Comparison of ENCODE assay signal across 27 cellular contexts in genomic region chr4:144989306-144989705, GRCh38.
"Had no signal": no experiment of that assay in that cellular context is flagged by ENCODE, and none has a peak within 500 bp of the region (broad histone marks: within the 10 kb centered on the region; RNA-seq: fewer than 3 reads in every experiment).

No MANE protein-coding gene starts in this region.

- H3K4me3 Mint-ChIP-seq: memory B cell; naive B cell; natural killer cell; neural crest cell; stimulated activated memory B cell treated with anti-CD40 and anti-IgM and Interleukin-4, amounts not matched to agents 10 μg/mL and 1 μg/mL and 100 μg/mL, for 72 hours; stimulated activated naive CD8-positive, alpha-beta T cell treated with anti-CD3 and anti-CD28 coated beads, Interleukin-15, amount 100 ng/mL, for 72 hours; type B pancreatic cell had no signal

- H3K27ac ChIP-seq: heart right ventricle, hepatocyte, left ventricle myocardium inferior, pancreas, prostate gland, tibial nerve, uterus had no signal

- H3K36me3 ChIP-seq: pancreas, prostate gland, uterus had no signal

- H3K9me3 Mint-ChIP-seq: natural killer cell, type B pancreatic cell had no signal

- H3K4me1 ChIP-seq: pancreas, prostate gland, uterus had no signal

- H3K27me3 Mint-ChIP-seq: memory B cell; naive B cell; stimulated activated memory B cell treated with anti-CD40 and anti-IgM and Interleukin-4, amounts not matched to agents 10 μg/mL and 1 μg/mL and 100 μg/mL, for 72 hours; stimulated activated naive CD8-positive, alpha-beta T cell treated with anti-CD3 and anti-CD28 coated beads, Interleukin-15, amount 100 ng/mL, for 72 hours; type B pancreatic cell had no signal

- H3K4me1 Mint-ChIP-seq: memory B cell; naive B cell; neural crest cell; stimulated activated memory B cell treated with anti-CD40 and anti-IgM and Interleukin-4, amounts not matched to agents 10 μg/mL and 1 μg/mL and 100 μg/mL, for 72 hours; stimulated activated naive CD8-positive, alpha-beta T cell treated with anti-CD3 and anti-CD28 coated beads, Interleukin-15, amount 100 ng/mL, for 72 hours had no signal

- DNase-seq: heart right ventricle; islet precursor cell; left ventricle myocardium inferior; naive B cell; natural killer cell; nucleus accumbens; pancreas; posterior cingulate gyrus; retina; right cardiac atrium; stimulated activated CD4-positive, alpha-beta T cell treated with anti-CD3 and anti-CD28 coated beads, Interleukin-1b, Interleukin-23, amount 100 ng/mL, for 48 hours; stimulated activated CD4-positive, alpha-beta T cell treated with anti-CD3 and anti-CD28 coated beads, Interleukin-2, amount 100 ng/mL, for 48 hours; stimulated activated CD4-positive, alpha-beta T cell treated with anti-CD3 and anti-CD28 coated beads, Interleukin-4, amount 100 ng/mL, for 4 hours; stimulated activated CD8-positive, alpha-beta memory T cell treated with anti-CD3 and anti-CD28 coated beads, Interleukin-4, amount 100 ng/mL, for 48 hours; stimulated activated naive CD4-positive, alpha-beta T cell treated with Interleukin-2 at 50 U/mL for 16 hours; stimulated activated naive CD8-positive, alpha-beta T cell treated with anti-CD3 and anti-CD28 coated beads, Interleukin-15, amount 100 ng/mL, for 72 hours; substantia nigra; uterus had no signal

- H3K9me3 ChIP-seq: pancreas, prostate gland, tibial nerve, uterus had no signal

- H3K4me3 ChIP-seq: heart right ventricle, hepatocyte, left ventricle myocardium inferior, pancreas, prostate gland, smooth muscle cell, tibial nerve, uterus had no signal

- H3K27me3 ChIP-seq: heart right ventricle, hepatocyte, pancreas, tibial nerve, uterus had no signal

- H3K27ac Mint-ChIP-seq: memory B cell; naive B cell; stimulated activated memory B cell treated with anti-CD40 and anti-IgM and Interleukin-4, amounts not matched to agents 10 μg/mL and 1 μg/mL and 100 μg/mL, for 72 hours; stimulated activated naive CD8-positive, alpha-beta T cell treated with anti-CD3 and anti-CD28 coated beads, Interleukin-15, amount 100 ng/mL, for 72 hours; type B pancreatic cell had no signal

- H3K4me2 ChIP-seq: hepatocyte, smooth muscle cell had no signal

- H2AFZ ChIP-seq: hepatocyte had no signal

- ATAC-seq: heart right ventricle; natural killer cell; pancreas; right cardiac atrium; sciatic nerve; stimulated activated memory B cell treated with anti-CD40 and anti-IgM and Interleukin-4, amounts not matched to agents 10 μg/mL and 1 μg/mL and 100 μg/mL, for 72 hours; stimulated activated naive CD8-positive, alpha-beta T cell treated with anti-CD3 and anti-CD28 coated beads, Interleukin-15, amount 100 ng/mL, for 72 hours had no signal

- H3K36me3 Mint-ChIP-seq: natural killer cell had no signal

- H3K79me2 ChIP-seq: hepatocyte had no signal
